8 cellular contexts compared by ENCODE assay signal in genomic region chr17:996554-997344, GRCh38. TPM values are rescaled to one million over a fixed set of nuclear protein-coding genes. Genes with fewer than 3 reads are reported as not detected.
DNase-seq lines count a peak whose midpoint lies in the region; ATAC-seq and TF ChIP-seq lines count a peak whose summit lies in the region.

Gene TIMM22 (plus strand): TSS chr17:997129. CDS start chr17:997143, 14 bp downstream.

- H3K27me3 ChIP-seq in HUES48 (ENCODE audit: control insufficient read depth, insufficient read depth, low read length) (peaks cover 5% of the 10 kb centered on the region; the same call in 1 of the 2 replicates), NT2/D1 (ENCODE audit: insufficient read depth, insufficient read length) (no peaks in the 10 kb centered on the region), endodermal cell (ENCODE audit: control insufficient read depth, insufficient read depth, low read length, poor library complexity, severe bottlenecking) (no peaks in the 10 kb centered on the region)

- DNase-seq in D341Med (ENCODE audit: low spot score) (peak; percentile 91), NT2/D1 (ENCODE audit: low read depth, low spot score) (peak; percentile 89), endodermal cell (peak; percentile 100), mesenteric fat pad (ENCODE audit: low spot score) (peak; percentile 97)
- peak; percentile 95 for DNase-seq in activated CD8-positive, alpha-beta memory T cell treated with anti-CD3 and anti-CD28 coated beads, Interleukin-2, amount 10 ng/mL, durations not matched to agents 7 days and 5 days
- DNase-seq in stimulated activated CD8-positive, alpha-beta memory T cell treated with anti-CD3 and anti-CD28 coated beads, Interleukin-15, amount 100 ng/mL, for 24 hours (ENCODE audit: low read depth) = peak; percentile 75

- peak within 1 kb of the TSS; percentile 97 for H3K4me3 Mint-ChIP-seq in activated CD8-positive, alpha-beta memory T cell treated with anti-CD3 and anti-CD28 coated beads, Interleukin-2, amount 10 ng/mL, durations not matched to agents 7 days and 5 days
- peak within 1 kb of the TSS; percentile 93 for H3K4me3 Mint-ChIP-seq in endodermal cell

- CTCF ChIA-PET in activated CD8-positive, alpha-beta memory T cell treated with anti-CD3 and anti-CD28 coated beads, Interleukin-2, amount 10 ng/mL, durations not matched to agents 7 days and 5 days (lab: Charles Lee) = interaction anchor here (0.6 to 5.2 kb wide), 30 partner anchors 11 to 585 kb away, joined by 3 to 47 read pairs (median 4); partner anchors contain the start of genes GEMIN4, GLOD4, MRM3 and NXN

- TF ChIP-seq CTCF in endodermal cell (conservative IDR thresholded peaks at IDR 0.05) = peak; percentile 95

- no peaks in the 10 kb centered on the region for H3K27me3 Mint-ChIP-seq in activated CD8-positive, alpha-beta memory T cell treated with anti-CD3 and anti-CD28 coated beads, Interleukin-2, amount 10 ng/mL, durations not matched to agents 7 days and 5 days
- H3K27me3 Mint-ChIP-seq in endodermal cell (ENCODE audit: insufficient read depth) = peaks cover 11% of the 10 kb centered on the region

- peak within 1 kb of the TSS; percentile 88 for H3K9ac ChIP-seq in HUES48 (ENCODE audit: low read depth, low read length)
- H3K9ac ChIP-seq in NT2/D1 (ENCODE audit: insufficient read length, low read depth) = peak within 1 kb of the TSS; percentile 95
- H3K9ac ChIP-seq in endodermal cell (ENCODE audit: extremely low read depth, low read length, poor library complexity, severe bottlenecking) = peak within 1 kb of the TSS; percentile 85

- no peaks in the 10 kb centered on the region for H3K4me1 ChIP-seq in HUES48 (ENCODE audit: control insufficient read depth, insufficient read depth, low read length)
- peaks cover 4% of the 10 kb centered on the region for H3K4me1 ChIP-seq in NT2/D1 (ENCODE audit: insufficient read depth, insufficient read length)
- no peaks in the 10 kb centered on the region for H3K4me1 ChIP-seq in endodermal cell (ENCODE audit: control insufficient read depth, insufficient read depth, low read length)

- peaks cover 25% of the 10 kb centered on the region for H3K4me1 Mint-ChIP-seq in activated CD8-positive, alpha-beta memory T cell treated with anti-CD3 and anti-CD28 coated beads, Interleukin-2, amount 10 ng/mL, durations not matched to agents 7 days and 5 days
- peaks cover 7% of the 10 kb centered on the region for H3K4me1 Mint-ChIP-seq in endodermal cell

- H3K27ac Mint-ChIP-seq in activated CD8-positive, alpha-beta memory T cell treated with anti-CD3 and anti-CD28 coated beads, Interleukin-2, amount 10 ng/mL, durations not matched to agents 7 days and 5 days = peak within 1 kb of the TSS; percentile 97
- H3K27ac Mint-ChIP-seq in endodermal cell = peak within 1 kb of the TSS; percentile 100

- H3K36me3 ChIP-seq in HUES48 (ENCODE audit: control insufficient read depth, insufficient read depth, low read length) (peaks cover 27% of the 10 kb centered on the region), NT2/D1 (ENCODE audit: insufficient read depth, insufficient read length, low read length) (peaks cover 33% of the 10 kb centered on the region), endodermal cell (ENCODE audit: control insufficient read depth, insufficient read depth, low read length) (peaks cover 25% of the 10 kb centered on the region)

- H3K36me3 Mint-ChIP-seq in activated CD8-positive, alpha-beta memory T cell treated with anti-CD3 and anti-CD28 coated beads, Interleukin-2, amount 10 ng/mL, durations not matched to agents 7 days and 5 days = peaks cover 10% of the 10 kb centered on the region
- peaks cover 25% of the 10 kb centered on the region for H3K36me3 Mint-ChIP-seq in endodermal cell (ENCODE audit: low read depth)

- peak within 1 kb of the TSS; percentile 94 for H3K27ac ChIP-seq in HUES48 (ENCODE audit: low read depth, low read length)
- H3K27ac ChIP-seq in endodermal cell (ENCODE audit: low read depth, low read length) = peak within 1 kb of the TSS; percentile 79

- H3K9me3 Mint-ChIP-seq in activated CD8-positive, alpha-beta memory T cell treated with anti-CD3 and anti-CD28 coated beads, Interleukin-2, amount 10 ng/mL, durations not matched to agents 7 days and 5 days (ENCODE audit: low read depth) = peaks cover 2% of the 10 kb centered on the region
- H3K9me3 Mint-ChIP-seq in endodermal cell = peaks cover 4% of the 10 kb centered on the region

- ATAC-seq in GM21390 (IDR thresholded peaks at IDR 0.05; ENCODE audit: unreplicated experiment) = peak; percentile 95
- peak; percentile 97 for ATAC-seq in activated CD8-positive, alpha-beta memory T cell treated with anti-CD3 and anti-CD28 coated beads, Interleukin-2, amount 10 ng/mL, durations not matched to agents 7 days and 5 days

- peak within 1 kb of the TSS; percentile 99 for H3K4me3 ChIP-seq in HUES48 (ENCODE audit: low read depth, low read length)
- H3K4me3 ChIP-seq in NT2/D1 (ENCODE audit: insufficient read length, low read depth) = peak within 1 kb of the TSS; percentile 96
- peak within 1 kb of the TSS; percentile 94 for H3K4me3 ChIP-seq in endodermal cell (ENCODE audit: low read length)

- H3K9me3 ChIP-seq in HUES48 (ENCODE audit: control insufficient read depth, insufficient read depth, low read length) = no peaks in the 10 kb centered on the region
- no peaks in the 10 kb centered on the region for H3K9me3 ChIP-seq in NT2/D1 (ENCODE audit: insufficient read depth, low read length)
- H3K9me3 ChIP-seq in endodermal cell (ENCODE audit: control insufficient read depth, low read length) = no peaks in the 10 kb centered on the region

- 0 to 1% methylated on average over 18 to 71 of the region's 71 CpGs for WGBS in endodermal cell (ENCODE audit: insufficient coverage in 1 of 2, insufficient read length in 1 of 2), 2 experiments

RNA-seq across cellular contexts. Expression of gene TIMM22, which starts in this region (rescaled TPM):
- 10 to 100 TPM in 1 of 2 experiments, 1 to 10 TPM in 1; 9.7 to 12.5 TPM for total RNA-seq in activated CD8-positive, alpha-beta memory T cell treated with anti-CD3 and anti-CD28 coated beads, Interleukin-2, amount 10 ng/mL, durations not matched to agents 7 days and 5 days
- total RNA-seq in endodermal cell = 10 to 100 TPM; 13.6 to 14.6 TPM
- polyA plus RNA-seq in endodermal cell (2013, experiment 1 of 2) = 13.7 TPM
- polyA plus RNA-seq in endodermal cell (2013, experiment 2 of 2) = 11.9 TPM
- 11.3 TPM for total RNA-seq in mesenteric fat pad

Comparison
In these comparisons a context has a peak if more than half of its experiments do, and no peak if none do; other contexts are left out.
1. Peak in every context shown above with its lines: DNase-seq, ATAC-seq, H3K4me3 ChIP-seq and H3K27ac ChIP-seq.